Comparison of ENCODE assay signal across 13 cellular contexts in the genomic region with DNA sequence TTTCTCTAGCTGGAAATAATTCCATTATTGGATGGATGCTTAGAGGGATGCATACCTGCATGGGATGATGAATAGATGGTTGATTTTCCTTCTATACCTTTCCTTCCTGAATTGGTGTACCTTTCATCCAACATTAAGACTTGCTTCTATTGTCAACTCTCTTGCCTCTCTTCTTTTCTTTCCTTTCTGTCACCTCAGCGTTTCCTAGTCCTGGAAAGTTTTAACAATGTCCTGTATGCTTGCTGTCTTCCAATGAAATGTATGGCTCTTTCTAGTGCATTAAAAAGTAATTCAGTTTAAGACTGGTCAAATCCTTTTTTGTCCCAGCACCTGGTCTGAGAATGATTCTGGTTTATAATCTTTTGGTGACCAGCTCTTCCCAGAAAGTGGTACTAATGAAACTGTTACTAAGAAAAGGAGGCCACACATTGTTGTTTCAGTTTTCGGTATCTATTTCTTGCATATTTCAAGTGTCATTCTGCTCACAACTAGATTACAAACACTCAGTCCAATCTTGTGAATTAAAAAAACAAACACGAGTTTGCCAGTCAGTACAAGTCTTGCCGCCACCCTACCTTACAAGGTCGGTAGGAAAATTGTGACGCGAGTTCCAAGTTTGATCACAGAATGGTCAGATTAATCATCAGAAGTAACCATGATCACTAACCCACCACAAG. TPM values are rescaled to one million over a fixed set of nuclear protein-coding genes. Genes with fewer than 3 reads are reported as not detected.
DNase-seq lines count a peak whose midpoint lies in the region; ATAC-seq and TF ChIP-seq lines count a peak whose summit lies in the region.
"Had no signal": no experiment of that assay in that cellular context is flagged by ENCODE, and none has a peak within 500 bp of the region (broad histone marks: within the 10 kb centered on the region; RNA-seq: fewer than 3 reads in every experiment).

No MANE protein-coding gene starts in this region.

- no peak overlapping the region for H3K4me3 Mint-ChIP-seq in WTC11

- peaks cover 0 to 2% of the 10 kb centered on the region in 2 donors for H3K9me3 Mint-ChIP-seq in activated naive CD4-positive, alpha-beta T cell treated with anti-CD3 and anti-CD28 coated beads, Interleukin-2, amount 50 U/mL, for 72 hours
- H3K9me3 Mint-ChIP-seq in WTC11, result peaks cover 5% of the 10 kb centered on the region; the same call in 1 of the 2 replicates

- peak overlapping the region; percentile 76 to 86 for H3K27ac Mint-ChIP-seq in activated naive CD4-positive, alpha-beta T cell treated with anti-CD3 and anti-CD28 coated beads, Interleukin-2, amount 50 U/mL, for 72 hours
- no peak overlapping the region for H3K27ac Mint-ChIP-seq in WTC11

- POLR2A ChIA-PET in WTC11 (lab: Charles Lee), result no interaction called here

- TF ChIP-seq CTCF in WTC11 (IDR thresholded peaks at IDR 0.05), result no peak

- DNase-seq in activated naive CD4-positive, alpha-beta T cell treated with anti-CD3 and anti-CD28 coated beads, Interleukin-2, amount 50 U/mL, for 72 hours (ENCODE audit: low spot score in 2 of 2), result peak in 1 of 2 donors; percentile 31
- DNase-seq in DMS53 (lab: John Stamatoyannopoulos, UW), result no peak
- no peak for DNase-seq in WTC11 (ENCODE audit: low spot score)
- no peak for DNase-seq in SK-N-DZ (ENCODE audit: low spot score)
- no peak for DNase-seq in NCI-H1930 (lab: John Stamatoyannopoulos, UW)
- DNase-seq: NCI-H1048, retina, testis had no signal

- CTCF ChIA-PET in WTC11 (lab: Charles Lee), result interaction anchor here (1.0 kb wide), 1 partner anchor 58 kb away, joined by 3 read pairs; no protein-coding TSS in a partner anchor

- peaks cover 0 to 12% of the 10 kb centered on the region in 2 donors for H3K36me3 Mint-ChIP-seq in activated naive CD4-positive, alpha-beta T cell treated with anti-CD3 and anti-CD28 coated beads, Interleukin-2, amount 50 U/mL, for 72 hours
- H3K36me3 Mint-ChIP-seq in WTC11, result no peaks in the 10 kb centered on the region

- no peaks in the 10 kb centered on the region for H3K4me1 Mint-ChIP-seq in WTC11

- H3K27me3 Mint-ChIP-seq in WTC11 (ENCODE audit: low read depth), result no peaks in the 10 kb centered on the region

- ATAC-seq in GM18499 (IDR thresholded peaks at IDR 0.05; ENCODE audit: insufficient read depth, unreplicated experiment) (peak; percentile 38), GM19395 (IDR thresholded peaks at IDR 0.05; ENCODE audit: unreplicated experiment) (peak; percentile 39), HG03095 (IDR thresholded peaks at IDR 0.05; ENCODE audit: unreplicated experiment) (peak; percentile 29), WTC11 (no peak)
- ATAC-seq in activated naive CD4-positive, alpha-beta T cell treated with anti-CD3 and anti-CD28 coated beads, Interleukin-2, amount 50 U/mL, for 72 hours, result peak; percentile 81 to 92
- ATAC-seq: Right ventricle myocardium inferior had no signal

TF ChIP-seq in WTC11, 78 proteins besides CTCF, POLR2A, EP300 and RAD21 (continues in another document):
- no peak for TF ChIP-seq ZNF416 (CRISPR knock-in tag; IDR thresholded peaks at IDR 0.05)
- TF ChIP-seq SMAD4 (CRISPR knock-in tag; IDR thresholded peaks at IDR 0.05), result no peak
- TF ChIP-seq CBFB (CRISPR knock-in tag; IDR thresholded peaks at IDR 0.05; ENCODE audit: low read depth), result no peak
- TF ChIP-seq ELF4 (CRISPR knock-in tag; IDR thresholded peaks at IDR 0.05; ENCODE audit: low read depth), result no peak
- TF ChIP-seq, protein P1, sequence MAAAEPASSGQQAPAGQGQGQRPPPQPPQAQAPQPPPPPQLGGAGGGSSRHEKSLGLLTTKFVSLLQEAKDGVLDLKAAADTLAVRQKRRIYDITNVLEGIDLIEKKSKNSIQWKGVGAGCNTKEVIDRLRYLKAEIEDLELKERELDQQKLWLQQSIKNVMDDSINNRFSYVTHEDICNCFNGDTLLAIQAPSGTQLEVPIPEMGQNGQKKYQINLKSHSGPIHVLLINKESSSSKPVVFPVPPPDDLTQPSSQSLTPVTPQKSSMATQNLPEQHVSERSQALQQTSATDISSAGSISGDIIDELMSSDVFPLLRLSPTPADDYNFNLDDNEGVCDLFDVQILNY (CRISPR knock-in tag; IDR thresholded peaks at IDR 0.05), result no peak
- TF ChIP-seq, protein P2, sequence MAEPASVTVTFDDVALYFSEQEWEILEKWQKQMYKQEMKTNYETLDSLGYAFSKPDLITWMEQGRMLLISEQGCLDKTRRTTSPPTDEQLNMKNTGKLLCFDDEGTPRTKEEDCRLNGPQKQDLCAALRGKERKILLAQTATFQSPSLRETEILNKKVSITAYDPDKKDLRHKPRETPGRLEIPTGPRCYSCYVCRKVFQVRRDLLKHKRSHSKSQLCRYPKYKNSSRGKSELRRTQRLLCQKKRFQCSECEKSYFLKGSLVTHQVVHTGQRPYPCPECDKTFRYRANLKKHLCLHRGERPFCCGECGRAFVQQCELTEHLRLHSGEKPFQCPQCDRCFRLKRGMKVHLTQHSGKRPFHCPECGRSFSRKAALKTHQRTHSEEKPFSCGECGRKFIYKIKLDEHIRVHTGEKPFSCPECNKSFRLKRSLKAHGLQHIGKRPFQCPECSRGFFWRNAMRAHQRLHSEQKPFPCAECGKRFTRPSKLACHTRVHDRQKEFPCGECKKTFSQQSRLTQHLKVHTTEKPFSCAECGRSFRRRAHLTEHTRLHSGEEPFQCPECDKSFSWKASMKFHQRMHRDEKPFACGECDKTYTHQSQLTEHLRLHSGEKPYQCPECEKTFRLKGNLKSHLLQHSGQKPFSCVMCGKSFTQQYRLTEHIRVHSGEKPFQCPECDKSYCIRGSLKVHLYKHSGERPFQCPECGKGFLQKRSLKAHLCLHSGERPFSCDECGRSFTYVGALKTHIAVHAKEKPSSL (CRISPR knock-in tag; conservative IDR thresholded peaks at IDR 0.05), result no peak
- TF ChIP-seq, protein P3, sequence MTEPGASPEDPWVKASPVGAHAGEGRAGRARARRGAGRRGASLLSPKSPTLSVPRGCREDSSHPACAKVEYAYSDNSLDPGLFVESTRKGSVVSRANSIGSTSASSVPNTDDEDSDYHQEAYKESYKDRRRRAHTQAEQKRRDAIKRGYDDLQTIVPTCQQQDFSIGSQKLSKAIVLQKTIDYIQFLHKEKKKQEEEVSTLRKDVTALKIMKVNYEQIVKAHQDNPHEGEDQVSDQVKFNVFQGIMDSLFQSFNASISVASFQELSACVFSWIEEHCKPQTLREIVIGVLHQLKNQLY (CRISPR knock-in tag; IDR thresholded peaks at IDR 0.05), result no peak
- TF ChIP-seq, protein P4, sequence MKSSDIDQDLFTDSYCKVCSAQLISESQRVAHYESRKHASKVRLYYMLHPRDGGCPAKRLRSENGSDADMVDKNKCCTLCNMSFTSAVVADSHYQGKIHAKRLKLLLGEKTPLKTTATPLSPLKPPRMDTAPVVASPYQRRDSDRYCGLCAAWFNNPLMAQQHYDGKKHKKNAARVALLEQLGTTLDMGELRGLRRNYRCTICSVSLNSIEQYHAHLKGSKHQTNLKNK (CRISPR knock-in tag; IDR thresholded peaks at IDR 0.05), result no peak
- TF ChIP-seq, protein P5, sequence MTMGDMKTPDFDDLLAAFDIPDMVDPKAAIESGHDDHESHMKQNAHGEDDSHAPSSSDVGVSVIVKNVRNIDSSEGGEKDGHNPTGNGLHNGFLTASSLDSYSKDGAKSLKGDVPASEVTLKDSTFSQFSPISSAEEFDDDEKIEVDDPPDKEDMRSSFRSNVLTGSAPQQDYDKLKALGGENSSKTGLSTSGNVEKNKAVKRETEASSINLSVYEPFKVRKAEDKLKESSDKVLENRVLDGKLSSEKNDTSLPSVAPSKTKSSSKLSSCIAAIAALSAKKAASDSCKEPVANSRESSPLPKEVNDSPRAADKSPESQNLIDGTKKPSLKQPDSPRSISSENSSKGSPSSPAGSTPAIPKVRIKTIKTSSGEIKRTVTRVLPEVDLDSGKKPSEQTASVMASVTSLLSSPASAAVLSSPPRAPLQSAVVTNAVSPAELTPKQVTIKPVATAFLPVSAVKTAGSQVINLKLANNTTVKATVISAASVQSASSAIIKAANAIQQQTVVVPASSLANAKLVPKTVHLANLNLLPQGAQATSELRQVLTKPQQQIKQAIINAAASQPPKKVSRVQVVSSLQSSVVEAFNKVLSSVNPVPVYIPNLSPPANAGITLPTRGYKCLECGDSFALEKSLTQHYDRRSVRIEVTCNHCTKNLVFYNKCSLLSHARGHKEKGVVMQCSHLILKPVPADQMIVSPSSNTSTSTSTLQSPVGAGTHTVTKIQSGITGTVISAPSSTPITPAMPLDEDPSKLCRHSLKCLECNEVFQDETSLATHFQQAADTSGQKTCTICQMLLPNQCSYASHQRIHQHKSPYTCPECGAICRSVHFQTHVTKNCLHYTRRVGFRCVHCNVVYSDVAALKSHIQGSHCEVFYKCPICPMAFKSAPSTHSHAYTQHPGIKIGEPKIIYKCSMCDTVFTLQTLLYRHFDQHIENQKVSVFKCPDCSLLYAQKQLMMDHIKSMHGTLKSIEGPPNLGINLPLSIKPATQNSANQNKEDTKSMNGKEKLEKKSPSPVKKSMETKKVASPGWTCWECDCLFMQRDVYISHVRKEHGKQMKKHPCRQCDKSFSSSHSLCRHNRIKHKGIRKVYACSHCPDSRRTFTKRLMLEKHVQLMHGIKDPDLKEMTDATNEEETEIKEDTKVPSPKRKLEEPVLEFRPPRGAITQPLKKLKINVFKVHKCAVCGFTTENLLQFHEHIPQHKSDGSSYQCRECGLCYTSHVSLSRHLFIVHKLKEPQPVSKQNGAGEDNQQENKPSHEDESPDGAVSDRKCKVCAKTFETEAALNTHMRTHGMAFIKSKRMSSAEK (CRISPR knock-in tag; IDR thresholded peaks at IDR 0.05; ENCODE audit: borderline replicate concordance), result no peak
- TF ChIP-seq, protein P6, sequence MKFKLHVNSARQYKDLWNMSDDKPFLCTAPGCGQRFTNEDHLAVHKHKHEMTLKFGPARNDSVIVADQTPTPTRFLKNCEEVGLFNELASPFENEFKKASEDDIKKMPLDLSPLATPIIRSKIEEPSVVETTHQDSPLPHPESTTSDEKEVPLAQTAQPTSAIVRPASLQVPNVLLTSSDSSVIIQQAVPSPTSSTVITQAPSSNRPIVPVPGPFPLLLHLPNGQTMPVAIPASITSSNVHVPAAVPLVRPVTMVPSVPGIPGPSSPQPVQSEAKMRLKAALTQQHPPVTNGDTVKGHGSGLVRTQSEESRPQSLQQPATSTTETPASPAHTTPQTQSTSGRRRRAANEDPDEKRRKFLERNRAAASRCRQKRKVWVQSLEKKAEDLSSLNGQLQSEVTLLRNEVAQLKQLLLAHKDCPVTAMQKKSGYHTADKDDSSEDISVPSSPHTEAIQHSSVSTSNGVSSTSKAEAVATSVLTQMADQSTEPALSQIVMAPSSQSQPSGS (CRISPR knock-in tag; IDR thresholded peaks at IDR 0.05; ENCODE audit: borderline replicate concordance, low read depth), result no peak

RNA-seq across cellular contexts. Expression of a gene that starts 8.0 kb away (rescaled TPM):
- total RNA-seq in activated naive CD4-positive, alpha-beta T cell treated with anti-CD3 and anti-CD28 coated beads, Interleukin-2, amount 50 U/mL, for 72 hours, result 10 to 100 TPM in 1 of 2 donors, 1 to 10 TPM in 1; 3.2 to 11.0 TPM
- total RNA-seq in WTC11 (2021), result 0.07 to 0.27 TPM (median 0.22 TPM) in 3 replicates
- not detected in 2 replicates for polyA plus RNA-seq in SK-N-DZ (2014; cell fraction: cytosol; rRNA removed)
- not detected in 2 replicates for polyA plus RNA-seq in SK-N-DZ (2014; cell fraction: nucleus; rRNA removed)
- total RNA-seq: kidney epithelial cell had no signal
